Comparison of ENCODE assay signal across 8 cellular contexts in the genomic region with DNA sequence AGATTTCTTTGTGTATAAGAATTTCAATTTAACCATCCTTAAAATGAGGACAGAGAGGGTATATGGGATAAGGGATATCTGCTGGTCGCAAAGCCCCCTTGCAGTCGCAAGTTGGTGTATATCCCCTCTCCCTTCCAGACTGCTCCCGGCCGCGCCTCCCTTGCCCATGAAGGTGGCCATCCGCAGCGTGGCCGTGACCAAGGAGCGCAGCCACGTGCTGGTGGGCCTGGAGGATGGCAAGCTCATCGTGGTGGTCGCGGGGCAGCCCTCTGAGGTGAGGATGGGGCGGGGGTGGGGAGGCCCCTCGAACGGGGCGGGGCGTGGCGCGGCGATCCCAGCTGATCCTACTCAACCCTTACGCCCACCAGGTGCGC. TPM values are rescaled to one million over a fixed set of nuclear protein-coding genes. Genes with fewer than 3 reads are reported as not detected.
DNase-seq lines count a peak whose midpoint lies in the region; ATAC-seq and TF ChIP-seq lines count a peak whose summit lies in the region.

No MANE protein-coding gene starts in this region.

- H3K36me3 Mint-ChIP-seq in CD4-positive, alpha-beta memory T cell = peaks cover 19 to 55% of the 10 kb centered on the region in 2 donors

- peak overlapping the region in 5 of 8 donors; percentile 28 to 57 (median 45) for H3K4me3 Mint-ChIP-seq in CD4-positive, alpha-beta memory T cell

- peaks cover 0 to 3% (median 0%) of the 10 kb centered on the region in 8 donors for H3K9me3 Mint-ChIP-seq in CD4-positive, alpha-beta memory T cell

- H3K27ac ChIP-seq in CD4-positive, alpha-beta memory T cell (ENCODE audit: low read depth, low read length) = no peak overlapping the region
- H3K27ac ChIP-seq in SU-DHL-6 (ENCODE audit: low read depth, low read length) = no peak overlapping the region
- peak overlapping the region in 3 of 4 donors; percentile 88 to 93 (median 88) for H3K27ac ChIP-seq in gastroesophageal sphincter
- peak overlapping the region; percentile 70 to 80 for H3K27ac ChIP-seq in prostate gland

- TF ChIP-seq CTCF in SU-DHL-6 (IDR thresholded peaks at IDR 0.05; ENCODE audit: insufficient read depth, low read length, poor library complexity, severe bottlenecking) (no peak), gastroesophageal sphincter (IDR thresholded peaks at IDR 0.05) (no peak), prostate gland (IDR thresholded peaks at IDR 0.05) (no peak)

- no peak for ATAC-seq in gastroesophageal sphincter
- no peak for ATAC-seq in stimulated activated naive CD8-positive, alpha-beta T cell treated with anti-CD3 and anti-CD28 coated beads, Interleukin-15, Interleukin-2, amounts not matched to agents 100 U/mL and 50 U/mL, for 24 hours

- TF ChIP-seq EP300 in gastroesophageal sphincter (IDR thresholded peaks at IDR 0.05) = no peak

- H3K9ac ChIP-seq in SU-DHL-6 (ENCODE audit: low read length) = no peak overlapping the region

- H2AFZ ChIP-seq in SU-DHL-6 (ENCODE audit: low read depth, low read length, severe bottlenecking) = no peak overlapping the region

- no peak overlapping the region for H3K4me3 ChIP-seq in CD4-positive, alpha-beta memory T cell (ENCODE audit: low read length in 2 of 2)
- H3K4me3 ChIP-seq in SU-DHL-6 (ENCODE audit: insufficient read depth, low read length, poor library complexity, severe bottlenecking) (no peak overlapping the region), gastroesophageal sphincter (peak overlapping the region; percentile 56 to 70), prostate gland (peak overlapping the region; percentile 36 to 48)

- peaks cover 9% of the 10 kb centered on the region for H3F3A ChIP-seq in SU-DHL-6 (ENCODE audit: insufficient read depth)

- WGBS in gastroesophageal sphincter (ENCODE audit: low coverage in 1 of 2), 2 donors = 90% methylated on average over 2 of the region's 23 CpGs; no CpG with 5 or more reads in 1 of the 2 donors
- 29% methylated on average over 23 of the region's 23 CpGs for WGBS in prostate gland

- no peaks in the 10 kb centered on the region for H3K9me3 ChIP-seq in CD4-positive, alpha-beta memory T cell (ENCODE audit: control insufficient read depth in 1 of 2, low read length in 2 of 2)
- H3K9me3 ChIP-seq in SU-DHL-6 (ENCODE audit: insufficient read depth, low read length) (no peaks in the 10 kb centered on the region), gastroesophageal sphincter (no peaks in the 10 kb centered on the region), prostate gland (no peaks in the 10 kb centered on the region)

- peaks cover 2 to 12% (median 4%) of the 10 kb centered on the region in 4 donors for H3K4me1 Mint-ChIP-seq in CD4-positive, alpha-beta memory T cell

- POLR2A ChIA-PET in CD4-positive, alpha-beta memory T cell (lab: Charles Lee; ENCODE audit: partially characterized antibody) = interaction anchor here (0.8 to 1.1 kb wide), 3 partner anchors 11 to 31 kb away, joined by 4 to 5 read pairs (median 5); partner anchors contain the start of gene NBEAL2

- peak overlapping the region; percentile 51 for H3K4me2 ChIP-seq in SU-DHL-6 (ENCODE audit: low read depth, low read length, poor library complexity, severe bottlenecking)

- TF ChIP-seq POLR2A in gastroesophageal sphincter (IDR thresholded peaks at IDR 0.05) (no peak), prostate gland (IDR thresholded peaks at IDR 0.05) (no peak)

- H3K27ac Mint-ChIP-seq in CD4-positive, alpha-beta memory T cell = peak overlapping the region in 5 of 7 donors; percentile 15 to 89 (median 55)

- no peaks in the 10 kb centered on the region for H3K79me2 ChIP-seq in SU-DHL-6 (ENCODE audit: insufficient read depth, low read length)

- CTCF ChIA-PET in CD4-positive, alpha-beta memory T cell (lab: Charles Lee; ENCODE audit: partially characterized antibody) = no interaction called here

- no peaks in the 10 kb centered on the region for H3K27me3 Mint-ChIP-seq in CD4-positive, alpha-beta memory T cell

- no peak for DNase-seq in CD4-positive, alpha-beta memory T cell
- DNase-seq in prostate gland (ENCODE audit: low spot score) = no peak
- DNase-seq in NK-92 (lab: John Stamatoyannopoulos, UW; ENCODE audit: unreplicated experiment) = no peak
- DNase-seq in stimulated activated naive CD8-positive, alpha-beta T cell treated with anti-CD3 and anti-CD28 coated beads, Interleukin-15, Interleukin-2, amounts not matched to agents 100 U/mL and 50 U/mL, for 24 hours = no peak
- DNase-seq in GM19238 (ENCODE audit: insufficient read length, low spot score) = no peak
- no peak for DNase-seq in COLO668 (lab: John Stamatoyannopoulos, UW; ENCODE audit: unreplicated experiment)

- H3K9me2 ChIP-seq in SU-DHL-6 (replicated peaks; ENCODE audit: insufficient read depth, low read length) = no peaks in the 10 kb centered on the region

- intact Hi-C loops in CD4-positive, alpha-beta memory T cell (cut with micrococcal nuclease) = loop anchor here (10.0 kb wide), 1 partner anchor 316 kb away; no protein-coding TSS in a partner anchor
- intact Hi-C loops in prostate gland (cut with DNase I) = loop anchor here (1.0 to 10.0 kb wide), 3 partner anchors 142 to 316 kb away; partner anchors contain the start of genes KIF9 and KLHL18

- peaks cover 44% of the 10 kb centered on the region for H3K36me3 ChIP-seq in CD4-positive, alpha-beta memory T cell (ENCODE audit: insufficient read depth, low read length)
- H3K36me3 ChIP-seq in SU-DHL-6 (ENCODE audit: low read length) (no peaks in the 10 kb centered on the region), gastroesophageal sphincter (peaks cover 0 to 43% of the 10 kb centered on the region in 2 donors), prostate gland (no peaks in the 10 kb centered on the region)

- no peaks in the 10 kb centered on the region for H3K27me3 ChIP-seq in CD4-positive, alpha-beta memory T cell (ENCODE audit: insufficient read depth, low read length)
- H3K27me3 ChIP-seq in SU-DHL-6 (ENCODE audit: low read length) (no peaks in the 10 kb centered on the region), gastroesophageal sphincter (no peaks in the 10 kb centered on the region), prostate gland (replicated peaks; ENCODE audit: insufficient read depth) (no peaks in the 10 kb centered on the region)

- H3K4me1 ChIP-seq in CD4-positive, alpha-beta memory T cell (ENCODE audit: insufficient read depth, low read length) = no peaks in the 10 kb centered on the region
- H3K4me1 ChIP-seq in gastroesophageal sphincter = peaks cover 0 to 17% (median 8%) of the 10 kb centered on the region in 3 donors
- no peaks in the 10 kb centered on the region for H3K4me1 ChIP-seq in prostate gland (replicated peaks)

- H4K20me1 ChIP-seq in SU-DHL-6 (ENCODE audit: low read depth, low read length) = no peaks in the 10 kb centered on the region

RNA-seq across cellular contexts. Expression of gene NBEAL2, which starts 29.4 kb away (rescaled TPM):
- 100 to 1,000 TPM; 144 to 147 TPM for total RNA-seq in CD4-positive, alpha-beta memory T cell
- polyA plus RNA-seq in CD4-positive, alpha-beta memory T cell = 10 to 100 TPM in 1 of 2 donors, 1 to 10 TPM in 1; 4.5 to 16.0 TPM
- total RNA-seq in gastroesophageal sphincter (10 to 100 TPM; 12.3 to 23.2 (median 20.4) TPM), prostate gland (10 to 100 TPM; 25.8 to 53.5 TPM)

RNA-seq across cellular contexts. Expression of gene CCDC12, which starts 32.3 kb away (rescaled TPM):
- total RNA-seq in CD4-positive, alpha-beta memory T cell = 10 to 100 TPM; 59.3 to 59.4 TPM
- 100 to 1,000 TPM in 1 of 2 donors, 10 to 100 TPM in 1; 86.5 to 102 TPM for polyA plus RNA-seq in CD4-positive, alpha-beta memory T cell
- total RNA-seq in gastroesophageal sphincter (10 to 100 TPM; 14.3 to 52.2 (median 42.0) TPM), prostate gland (10 to 100 TPM; 34.6 to 78.7 TPM)

Comparison
In these comparisons a context has a peak if more than half of its experiments do, and no peak if none do; other contexts are left out.
1. H3K27ac ChIP-seq: peak in gastroesophageal sphincter (3 of 4) and prostate gland (2 of 2); none in CD4-positive, alpha-beta memory T cell (single experiment) and SU-DHL-6 (single experiment).
2. H3K4me3 ChIP-seq: peak in gastroesophageal sphincter (2 of 2) and prostate gland (2 of 2); none in CD4-positive, alpha-beta memory T cell (0 of 2) and SU-DHL-6 (single experiment).